12 cellular contexts compared by ENCODE assay signal in genomic region chrX:101265869-101266428, GRCh38. TPM values are rescaled to one million over a fixed set of nuclear protein-coding genes. Genes with fewer than 3 reads are reported as not detected.
DNase-seq lines count a peak whose midpoint lies in the region; ATAC-seq and TF ChIP-seq lines count a peak whose summit lies in the region.
"Had no signal": no experiment of that assay in that cellular context is flagged by ENCODE, and none has a peak within 500 bp of the region (broad histone marks: within the 10 kb centered on the region; RNA-seq: fewer than 3 reads in every experiment).

No MANE protein-coding gene starts in this region.

- no peak overlapping the region for H2AFZ ChIP-seq in Karpas-422 (ENCODE audit: low read length)

- DNase-seq in ELR (ENCODE audit: low read depth) (peak; percentile 86), RKO (ENCODE audit: low spot score) (peak; percentile 13), epithelial cell of esophagus (ENCODE audit: low read depth) (peak; percentile 29), occipital lobe (lab: John Stamatoyannopoulos, UW) (peak; percentile 4), Karpas-422 (no peak), posterior vena cava (ENCODE audit: low spot score) (no peak)
- no peak for DNase-seq in stimulated activated CD4-positive, alpha-beta T cell treated with anti-CD3 and anti-CD28 coated beads, Interleukin-12 subunit alpha, Interleukin-12 subunit beta, amount 100 ng/mL, for 4 hours
- DNase-seq: CD4-positive, alpha-beta memory T cell; midbrain; psoas muscle had no signal

- no peaks in the 10 kb centered on the region for H3K9me2 ChIP-seq in Karpas-422 (replicated peaks; ENCODE audit: insufficient read depth, low read length)

- H3K4me1 ChIP-seq in Karpas-422 (ENCODE audit: low read length), result no peaks in the 10 kb centered on the region
- H3K4me1 ChIP-seq: psoas muscle had no signal

- no peak for ATAC-seq in GM18861 (IDR thresholded peaks at IDR 0.05; ENCODE audit: unreplicated experiment)
- ATAC-seq: psoas muscle, WTC11 had no signal

- no peaks in the 10 kb centered on the region for H3K36me3 ChIP-seq in Karpas-422 (ENCODE audit: insufficient read depth, low read length)

- H3K9me3 ChIP-seq in Karpas-422 (ENCODE audit: low read length), result no peaks in the 10 kb centered on the region
- H3K9me3 ChIP-seq: psoas muscle had no signal

- H3K4me3 ChIP-seq in epithelial cell of esophagus (ENCODE audit: low read length) (no peak overlapping the region), Karpas-422 (ENCODE audit: low read length) (no peak overlapping the region)
- H3K4me3 ChIP-seq: psoas muscle had no signal

- no peak overlapping the region for H3K4me2 ChIP-seq in Karpas-422 (ENCODE audit: low read depth, low read length, poor library complexity, severe bottlenecking)

- no peak overlapping the region for H3K27ac ChIP-seq in Karpas-422 (ENCODE audit: low read length)
- H3K27ac ChIP-seq: psoas muscle had no signal

- H3K9ac ChIP-seq in Karpas-422 (ENCODE audit: low read length), result no peak overlapping the region

- no peaks in the 10 kb centered on the region for H3K27me3 ChIP-seq in Karpas-422 (ENCODE audit: low read length)

- intact Hi-C loops in posterior vena cava (cut with DNase I), result no loop called here

- no peaks in the 10 kb centered on the region for H4K20me1 ChIP-seq in Karpas-422 (ENCODE audit: insufficient read depth, low read depth, low read length)

- no peak for TF ChIP-seq CTCF in epithelial cell of esophagus (IDR thresholded peaks at IDR 0.05; ENCODE audit: insufficient read depth, low read depth, low read length, missing control alignments)

- H3K79me2 ChIP-seq in Karpas-422 (ENCODE audit: low read length), result no peaks in the 10 kb centered on the region

RNA-seq across cellular contexts. Expression of gene TAF7L, which starts 25.2 kb away (rescaled TPM):
- total RNA-seq in occipital lobe, result 0.16 TPM
- not detected in 2 replicates for total RNA-seq in Karpas-422 (2014; rRNA removed; shearing (Covaris generic); ENCODE audit: low replicate concordance)
- not detected for total RNA-seq in posterior vena cava
- total RNA-seq: CD4-positive, alpha-beta memory T cell; psoas muscle had no signal

RNA-seq across cellular contexts. Expression of gene DRP2, which starts 46.4 kb away (rescaled TPM):
- 4.2 TPM for total RNA-seq in occipital lobe
- total RNA-seq in Karpas-422 (2014; rRNA removed; shearing (Covaris generic); ENCODE audit: low replicate concordance), result 0.04 TPM in 2 replicates
- under 1 TPM; 0.57 to 0.65 TPM for total RNA-seq in posterior vena cava

Comparison
In these comparisons a context has a peak if more than half of its experiments do, and no peak if none do; other contexts are left out.
1. DNase-seq: peak in ELR (single experiment), RKO (single experiment), epithelial cell of esophagus (single experiment) and occipital lobe (single experiment); none in Karpas-422 (single experiment), stimulated activated CD4-positive, alpha-beta T cell treated with anti-CD3 and anti-CD28 coated beads, Interleukin-12 subunit alpha, Interleukin-12 subunit beta, amount 100 ng/mL, for 4 hours (single experiment) and posterior vena cava (single experiment).